ENCODE assay signal across 1 cellular context in the genomic region with DNA sequence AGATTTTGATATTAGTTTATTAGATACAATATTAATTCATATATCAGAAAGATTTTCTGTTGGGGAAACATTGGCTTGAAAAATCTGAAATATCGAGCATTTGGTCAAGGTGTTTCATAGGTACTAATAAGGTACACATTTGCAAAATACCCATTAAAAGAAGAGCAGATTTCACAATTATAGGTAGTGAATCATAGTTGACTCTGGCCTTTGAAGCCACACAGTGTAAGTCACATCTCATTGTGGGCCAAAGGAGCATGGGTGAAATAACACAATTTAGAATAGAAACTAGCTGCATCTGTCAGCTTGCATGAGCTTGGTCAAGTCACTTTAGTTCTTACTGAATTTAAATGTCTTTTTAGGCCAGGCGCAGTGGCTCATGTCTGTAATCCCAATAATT.
TF ChIP-seq lines count a peak whose summit lies in the region.

No MANE protein-coding gene starts in this region.

TF ChIP-seq in H1, 55 proteins besides CTCF, POLR2A, EP300 and RAD21:
- TF ChIP-seq BACH1 (IDR thresholded peaks at IDR 0.05; ENCODE audit: low read length) (no peak), KDM1A (IDR thresholded peaks at IDR 0.05; ENCODE audit: borderline replicate concordance, low read length) (no peak), EZH2 (IDR thresholded peaks at IDR 0.05; ENCODE audit: low read depth, low read length, severe bottlenecking) (no peak), CTBP2 (IDR thresholded peaks at IDR 0.05; ENCODE audit: borderline replicate concordance, insufficient read depth, insufficient read length, low read length) (no peak), TCF12 (IDR thresholded peaks at IDR 0.05; ENCODE audit: low read depth, low read length) (no peak), SIRT6 (IDR thresholded peaks at IDR 0.05; ENCODE audit: low read length) (no peak), JUND (IDR thresholded peaks at IDR 0.05; ENCODE audit: low read length) (no peak), HDAC2 (IDR thresholded peaks at IDR 0.05; ENCODE audit: borderline replicate concordance in 1 of 2, low read depth in 2 of 2, low read length in 2 of 2) (no peak), RXRA (IDR thresholded peaks at IDR 0.05; ENCODE audit: insufficient read depth, low read depth, low read length) (no peak), CBX8 (IDR thresholded peaks at IDR 0.05; ENCODE audit: borderline replicate concordance, low read depth, low read length) (no peak), HDAC6 (IDR thresholded peaks at IDR 0.05; ENCODE audit: low read depth, low read length) (no peak), PHF8 (conservative IDR thresholded peaks at IDR 0.05; ENCODE audit: low read depth, low read length) (no peak)
